Comparison of ENCODE assay signal across 1 cellular context in the genomic region with DNA sequence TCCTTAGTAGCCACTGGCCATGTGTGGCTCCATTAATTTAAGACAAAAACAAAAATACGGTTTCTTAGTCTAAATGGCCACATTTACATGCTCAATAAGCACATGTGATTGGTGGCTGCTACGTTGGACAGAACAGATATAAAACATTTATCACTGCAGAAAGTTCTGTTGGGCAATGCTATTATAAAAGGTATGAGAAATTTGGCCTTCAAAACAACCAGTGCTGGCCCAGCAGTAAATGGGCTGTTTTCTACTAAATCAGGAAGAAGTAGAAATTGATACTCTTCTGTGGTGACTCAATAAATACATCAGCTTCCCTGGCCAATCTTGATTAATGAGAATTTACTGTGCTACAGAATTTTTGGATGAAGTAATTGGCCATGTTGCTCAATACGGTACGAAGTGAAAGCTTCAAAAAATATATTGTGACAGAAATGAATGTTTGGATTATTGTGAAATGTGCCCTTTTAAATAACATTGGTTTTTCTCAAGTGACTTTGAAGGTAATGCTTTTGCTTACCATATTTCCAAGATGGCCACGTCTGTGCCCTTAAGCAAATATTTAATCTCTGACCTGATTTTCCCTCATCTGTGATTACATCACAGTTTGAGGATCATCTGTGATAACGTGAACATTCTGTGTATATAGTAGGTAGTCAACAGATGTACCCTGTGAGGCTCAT.
TF ChIP-seq lines count a peak whose summit lies in the region.

No MANE protein-coding gene starts in this region.

TF ChIP-seq in HepG2, 621 proteins besides CTCF, POLR2A, EP300 and RAD21 (continued from another document):
- TF ChIP-seq, protein P1, sequence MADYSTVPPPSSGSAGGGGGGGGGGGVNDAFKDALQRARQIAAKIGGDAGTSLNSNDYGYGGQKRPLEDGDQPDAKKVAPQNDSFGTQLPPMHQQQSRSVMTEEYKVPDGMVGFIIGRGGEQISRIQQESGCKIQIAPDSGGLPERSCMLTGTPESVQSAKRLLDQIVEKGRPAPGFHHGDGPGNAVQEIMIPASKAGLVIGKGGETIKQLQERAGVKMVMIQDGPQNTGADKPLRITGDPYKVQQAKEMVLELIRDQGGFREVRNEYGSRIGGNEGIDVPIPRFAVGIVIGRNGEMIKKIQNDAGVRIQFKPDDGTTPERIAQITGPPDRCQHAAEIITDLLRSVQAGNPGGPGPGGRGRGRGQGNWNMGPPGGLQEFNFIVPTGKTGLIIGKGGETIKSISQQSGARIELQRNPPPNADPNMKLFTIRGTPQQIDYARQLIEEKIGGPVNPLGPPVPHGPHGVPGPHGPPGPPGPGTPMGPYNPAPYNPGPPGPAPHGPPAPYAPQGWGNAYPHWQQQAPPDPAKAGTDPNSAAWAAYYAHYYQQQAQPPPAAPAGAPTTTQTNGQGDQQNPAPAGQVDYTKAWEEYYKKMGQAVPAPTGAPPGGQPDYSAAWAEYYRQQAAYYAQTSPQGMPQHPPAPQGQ (CRISPR knock-in tag; IDR thresholded peaks at IDR 0.05; ENCODE audit: borderline replicate concordance): no peak
- peak; percentile 45; the same call in 1 of the 2 replicates for TF ChIP-seq RBFOX2 (IDR thresholded peaks at IDR 0.05; ENCODE audit: low read depth, low read length)
- TF ChIP-seq, protein P2, sequence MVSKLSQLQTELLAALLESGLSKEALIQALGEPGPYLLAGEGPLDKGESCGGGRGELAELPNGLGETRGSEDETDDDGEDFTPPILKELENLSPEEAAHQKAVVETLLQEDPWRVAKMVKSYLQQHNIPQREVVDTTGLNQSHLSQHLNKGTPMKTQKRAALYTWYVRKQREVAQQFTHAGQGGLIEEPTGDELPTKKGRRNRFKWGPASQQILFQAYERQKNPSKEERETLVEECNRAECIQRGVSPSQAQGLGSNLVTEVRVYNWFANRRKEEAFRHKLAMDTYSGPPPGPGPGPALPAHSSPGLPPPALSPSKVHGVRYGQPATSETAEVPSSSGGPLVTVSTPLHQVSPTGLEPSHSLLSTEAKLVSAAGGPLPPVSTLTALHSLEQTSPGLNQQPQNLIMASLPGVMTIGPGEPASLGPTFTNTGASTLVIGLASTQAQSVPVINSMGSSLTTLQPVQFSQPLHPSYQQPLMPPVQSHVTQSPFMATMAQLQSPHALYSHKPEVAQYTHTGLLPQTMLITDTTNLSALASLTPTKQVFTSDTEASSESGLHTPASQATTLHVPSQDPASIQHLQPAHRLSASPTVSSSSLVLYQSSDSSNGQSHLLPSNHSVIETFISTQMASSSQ (IDR thresholded peaks at IDR 0.05; ENCODE audit: low read depth): no peak
- TF ChIP-seq, protein P2 (CRISPR knock-in tag; IDR thresholded peaks at IDR 0.05; ENCODE audit: borderline replicate concordance): peak; percentile 19; the same call in 1 of the 2 replicates
- no peak for TF ChIP-seq FOXA1 (IDR thresholded peaks at IDR 0.05)
- peak; percentile 58 for TF ChIP-seq FOXA1 (CRISPR knock-in tag; IDR thresholded peaks at IDR 0.05)
- TF ChIP-seq POLR2G (IDR thresholded peaks at IDR 0.05; ENCODE audit: low read depth, low read length): no peak
- TF ChIP-seq ZNF143 (CRISPR knock-in tag; IDR thresholded peaks at IDR 0.05): no peak
- TF ChIP-seq, protein P3, sequence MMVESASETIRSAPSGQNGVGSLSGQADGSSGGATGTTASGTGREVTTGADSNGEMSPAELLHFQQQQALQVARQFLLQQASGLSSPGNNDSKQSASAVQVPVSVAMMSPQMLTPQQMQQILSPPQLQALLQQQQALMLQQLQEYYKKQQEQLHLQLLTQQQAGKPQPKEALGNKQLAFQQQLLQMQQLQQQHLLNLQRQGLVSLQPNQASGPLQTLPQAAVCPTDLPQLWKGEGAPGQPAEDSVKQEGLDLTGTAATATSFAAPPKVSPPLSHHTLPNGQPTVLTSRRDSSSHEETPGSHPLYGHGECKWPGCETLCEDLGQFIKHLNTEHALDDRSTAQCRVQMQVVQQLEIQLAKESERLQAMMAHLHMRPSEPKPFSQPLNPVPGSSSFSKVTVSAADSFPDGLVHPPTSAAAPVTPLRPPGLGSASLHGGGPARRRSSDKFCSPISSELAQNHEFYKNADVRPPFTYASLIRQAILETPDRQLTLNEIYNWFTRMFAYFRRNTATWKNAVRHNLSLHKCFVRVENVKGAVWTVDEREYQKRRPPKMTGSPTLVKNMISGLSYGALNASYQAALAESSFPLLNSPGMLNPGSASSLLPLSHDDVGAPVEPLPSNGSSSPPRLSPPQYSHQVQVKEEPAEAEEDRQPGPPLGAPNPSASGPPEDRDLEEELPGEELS (CRISPR knock-in tag; IDR thresholded peaks at IDR 0.05): peak; percentile 51
- TF ChIP-seq NR2F1 (CRISPR knock-in tag; IDR thresholded peaks at IDR 0.05): no peak
- TF ChIP-seq ZNF138 (CRISPR knock-in tag; IDR thresholded peaks at IDR 0.05; ENCODE audit: low read depth): no peak
- TF ChIP-seq, protein P4, sequence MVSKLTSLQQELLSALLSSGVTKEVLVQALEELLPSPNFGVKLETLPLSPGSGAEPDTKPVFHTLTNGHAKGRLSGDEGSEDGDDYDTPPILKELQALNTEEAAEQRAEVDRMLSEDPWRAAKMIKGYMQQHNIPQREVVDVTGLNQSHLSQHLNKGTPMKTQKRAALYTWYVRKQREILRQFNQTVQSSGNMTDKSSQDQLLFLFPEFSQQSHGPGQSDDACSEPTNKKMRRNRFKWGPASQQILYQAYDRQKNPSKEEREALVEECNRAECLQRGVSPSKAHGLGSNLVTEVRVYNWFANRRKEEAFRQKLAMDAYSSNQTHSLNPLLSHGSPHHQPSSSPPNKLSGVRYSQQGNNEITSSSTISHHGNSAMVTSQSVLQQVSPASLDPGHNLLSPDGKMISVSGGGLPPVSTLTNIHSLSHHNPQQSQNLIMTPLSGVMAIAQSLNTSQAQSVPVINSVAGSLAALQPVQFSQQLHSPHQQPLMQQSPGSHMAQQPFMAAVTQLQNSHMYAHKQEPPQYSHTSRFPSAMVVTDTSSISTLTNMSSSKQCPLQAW (CRISPR knock-in tag; IDR thresholded peaks at IDR 0.05): no peak
- TF ChIP-seq, protein P5, sequence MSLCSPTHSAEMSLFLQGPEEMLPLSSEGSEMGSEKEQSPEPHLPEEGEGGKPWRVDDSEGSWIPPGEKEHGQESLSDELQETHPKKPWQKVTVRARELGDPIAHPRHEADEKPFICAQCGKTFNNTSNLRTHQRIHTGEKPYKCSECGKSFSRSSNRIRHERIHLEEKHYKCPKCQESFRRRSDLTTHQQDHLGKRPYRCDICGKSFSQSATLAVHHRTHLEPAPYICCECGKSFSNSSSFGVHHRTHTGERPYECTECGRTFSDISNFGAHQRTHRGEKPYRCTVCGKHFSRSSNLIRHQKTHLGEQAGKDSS (CRISPR knock-in tag; IDR thresholded peaks at IDR 0.05; ENCODE audit: borderline replicate concordance, low read depth): no peak
- TF ChIP-seq HES4 (CRISPR knock-in tag; IDR thresholded peaks at IDR 0.05; ENCODE audit: borderline replicate concordance): no peak
- no peak for TF ChIP-seq ZNF598 (CRISPR knock-in tag; IDR thresholded peaks at IDR 0.05; ENCODE audit: borderline replicate concordance)
- no peak for TF ChIP-seq ZNF124 (CRISPR knock-in tag; IDR thresholded peaks at IDR 0.05)
- TF ChIP-seq, protein P6, sequence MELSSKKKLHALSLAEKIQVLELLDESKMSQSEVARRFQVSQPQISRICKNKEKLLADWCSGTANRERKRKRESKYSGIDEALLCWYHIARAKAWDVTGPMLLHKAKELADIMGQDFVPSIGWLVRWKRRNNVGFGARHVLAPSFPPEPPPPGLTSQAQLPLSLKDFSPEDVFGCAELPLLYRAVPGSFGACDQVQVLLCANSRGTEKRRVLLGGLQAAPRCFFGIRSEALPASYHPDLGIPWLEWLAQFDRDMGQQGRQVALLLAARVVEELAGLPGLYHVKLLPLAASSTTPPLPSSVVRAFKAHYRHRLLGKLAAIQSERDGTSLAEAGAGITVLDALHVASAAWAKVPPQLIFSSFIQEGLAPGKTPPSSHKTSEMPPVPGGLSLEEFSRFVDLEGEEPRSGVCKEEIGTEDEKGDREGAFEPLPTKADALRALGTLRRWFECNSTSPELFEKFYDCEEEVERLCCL (CRISPR knock-in tag; IDR thresholded peaks at IDR 0.05; ENCODE audit: borderline replicate concordance): no peak
- TF ChIP-seq MED1 (CRISPR knock-in tag; IDR thresholded peaks at IDR 0.05): 0 out of 2 replicates have a peak, but pooled peaks have one; percentile 20
- no peak for TF ChIP-seq NFE2 (CRISPR knock-in tag; IDR thresholded peaks at IDR 0.05)
- TF ChIP-seq YY1 (IDR thresholded peaks at IDR 0.05; ENCODE audit: insufficient read depth, insufficient replicate concordance, low read depth, low read length): peak; percentile 74
- no peak for TF ChIP-seq NCOA5 (CRISPR knock-in tag; IDR thresholded peaks at IDR 0.05)
- no peak for TF ChIP-seq ZNF510 (CRISPR knock-in tag; IDR thresholded peaks at IDR 0.05; ENCODE audit: low read depth)
- TF ChIP-seq ZBTB21 (CRISPR knock-in tag; IDR thresholded peaks at IDR 0.05): peak; percentile 77; the same call in 1 of the 2 replicates
- no peak for TF ChIP-seq SNRNP70 (IDR thresholded peaks at IDR 0.05; ENCODE audit: low read depth, low read length)
- no peak for TF ChIP-seq TEAD3 (CRISPR knock-in tag; optimal IDR thresholded peaks at IDR 0.05; ENCODE audit: borderline replicate concordance)
- TF ChIP-seq, protein P7, sequence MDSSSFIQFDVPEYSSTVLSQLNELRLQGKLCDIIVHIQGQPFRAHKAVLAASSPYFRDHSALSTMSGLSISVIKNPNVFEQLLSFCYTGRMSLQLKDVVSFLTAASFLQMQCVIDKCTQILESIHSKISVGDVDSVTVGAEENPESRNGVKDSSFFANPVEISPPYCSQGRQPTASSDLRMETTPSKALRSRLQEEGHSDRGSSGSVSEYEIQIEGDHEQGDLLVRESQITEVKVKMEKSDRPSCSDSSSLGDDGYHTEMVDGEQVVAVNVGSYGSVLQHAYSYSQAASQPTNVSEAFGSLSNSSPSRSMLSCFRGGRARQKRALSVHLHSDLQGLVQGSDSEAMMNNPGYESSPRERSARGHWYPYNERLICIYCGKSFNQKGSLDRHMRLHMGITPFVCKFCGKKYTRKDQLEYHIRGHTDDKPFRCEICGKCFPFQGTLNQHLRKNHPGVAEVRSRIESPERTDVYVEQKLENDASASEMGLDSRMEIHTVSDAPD (CRISPR knock-in tag; IDR thresholded peaks at IDR 0.05): no peak
TF ChIP-seq in HepG2: peak in this region for 59.
